8 cellular contexts compared by ENCODE assay signal in genomic region chr1:109263597-109264378, GRCh38. TPM values are rescaled to one million over a fixed set of nuclear protein-coding genes. Genes with fewer than 3 reads are reported as not detected.
DNase-seq lines count a peak whose midpoint lies in the region; ATAC-seq, FAIRE-seq and TF ChIP-seq lines count a peak whose summit lies in the region.

No MANE protein-coding gene starts in this region.

- no peaks in the 10 kb centered on the region for H3K4me1 ChIP-seq in OCI-LY1 (ENCODE audit: insufficient read depth, low read length, severe bottlenecking)
- no peaks in the 10 kb centered on the region for H3K4me1 ChIP-seq in endothelial cell of umbilical vein (ENCODE audit: control insufficient read depth, extremely low read depth, insufficient read depth, low read length)

- no peaks in the 10 kb centered on the region for H3K9me1 ChIP-seq in endothelial cell of umbilical vein (replicated peaks; ENCODE audit: control insufficient read depth, extremely low read depth, insufficient read depth, low read length)

- intact Hi-C loops in endothelial cell of umbilical vein (cut with micrococcal nuclease) = loop anchor here (1.0 kb wide), 2 partner anchors 62 to 136 kb away; no protein-coding TSS in a partner anchor

- POLR2A ChIA-PET in endothelial cell of umbilical vein (lab: Charles Lee) = no interaction called here

- H3K9ac ChIP-seq in OCI-LY1 (ENCODE audit: low read length) (no peak overlapping the region), endothelial cell of umbilical vein (replicated peaks; ENCODE audit: extremely low read depth, insufficient read depth, low read length) (no peak overlapping the region)

- H2AFZ ChIP-seq in OCI-LY1 (ENCODE audit: low read length) (no peak overlapping the region), endothelial cell of umbilical vein (ENCODE audit: low read depth, low read length) (peak overlapping the region; percentile 2)

- no peaks in the 10 kb centered on the region for H3K9me2 ChIP-seq in OCI-LY1 (ENCODE audit: low read depth, low read length)

- ATAC-seq in HG02938 (IDR thresholded peaks at IDR 0.05; ENCODE audit: unreplicated experiment) (peak; percentile 49), GM19467 (IDR thresholded peaks at IDR 0.05; ENCODE audit: unreplicated experiment) (no peak)

- H3K4me3 ChIP-seq in OCI-LY1 (ENCODE audit: low read depth, low read length, poor library complexity, severe bottlenecking) (no peak overlapping the region), endothelial cell of umbilical vein (replicated peaks in 1 of 3; ENCODE audit: insufficient read depth in 1 of 3, low read depth in 1 of 3, low read length in 3 of 3) (no peak overlapping the region)

- BruUV-seq in endothelial cell of umbilical vein (replicated peaks; lab: Mats Ljungman, UMichigan) = no TSS peak

- no peak for TF ChIP-seq POLR2A in endothelial cell of umbilical vein (IDR thresholded peaks at IDR 0.05; ENCODE audit: low read depth, low read length)

- H3K36me3 ChIP-seq in OCI-LY1 (ENCODE audit: insufficient read depth, low read length) (no peaks in the 10 kb centered on the region; the same call in 1 of the 2 replicates), endothelial cell of umbilical vein (ENCODE audit: control insufficient read depth in 2 of 2, extremely low read depth in 1 of 2, insufficient read depth in 2 of 2, low read length in 2 of 2) (no peaks in the 10 kb centered on the region)

- H3K79me2 ChIP-seq in OCI-LY1 (ENCODE audit: insufficient read depth, low read length) = no peaks in the 10 kb centered on the region
- H3K79me2 ChIP-seq in endothelial cell of umbilical vein (ENCODE audit: control insufficient read depth, insufficient read depth, low read length) = no peaks in the 10 kb centered on the region

- DNase-seq in activated CD8-positive, alpha-beta memory T cell treated with anti-CD3 and anti-CD28 coated beads, Interleukin-2, amount 50 U/mL, for 48 hours = peak; percentile 95
- DNase-seq in endothelial cell of umbilical vein (ENCODE audit: low read depth, low spot score) (peak; percentile 82), middle frontal gyrus (ENCODE audit: extremely low spot score, low spot score) (peak; percentile 52)
- DNase-seq in stimulated activated CD8-positive, alpha-beta memory T cell treated with anti-CD3 and anti-CD28 coated beads, Interleukin-4, amount 100 ng/mL, for 48 hours = peak; percentile 93

- TF ChIP-seq CTCF in GM12874 (IDR thresholded peaks at IDR 0.05; ENCODE audit: insufficient read depth, low read depth, low read length) (peak; percentile 99), OCI-LY1 (IDR thresholded peaks at IDR 0.05; ENCODE audit: low read length) (peak; percentile 98), endothelial cell of umbilical vein (IDR thresholded peaks at IDR 0.05; ENCODE audit: extremely low read depth in 1 of 2, insufficient read depth in 1 of 2, low read depth in 1 of 2, low read length in 2 of 2) (peak; percentile 100)

- dilution Hi-C loops in endothelial cell of umbilical vein (cut with MboI; ENCODE audit: extremely low pct_ligation_motif_present, low sequenced_read_pairs) = no loop called here

- H3K27me3 ChIP-seq in OCI-LY1 (ENCODE audit: insufficient read depth, low read length) = no peaks in the 10 kb centered on the region; the same call in 1 of the 2 replicates
- no peaks in the 10 kb centered on the region for H3K27me3 ChIP-seq in endothelial cell of umbilical vein (ENCODE audit: control insufficient read depth in 2 of 2, insufficient read depth in 2 of 2, low read length in 2 of 2)

- H3K9me3 ChIP-seq in OCI-LY1 (ENCODE audit: low read length) (no peaks in the 10 kb centered on the region), endothelial cell of umbilical vein (replicated peaks; ENCODE audit: control insufficient read depth, insufficient read depth, low read length) (no peaks in the 10 kb centered on the region)

- FAIRE-seq in endothelial cell of umbilical vein (lab: Jason Lieb, UNC) = peak; percentile 95

- CTCF ChIA-PET in endothelial cell of umbilical vein (lab: Charles Lee) = interaction anchor here (0.6 to 5.5 kb wide), 20 partner anchors 9 to 269 kb away, joined by 3 to 124 read pairs (median 4); partner anchors contain the start of genes PSRC1 and SORT1

- H3K27ac ChIP-seq in OCI-LY1 (ENCODE audit: low read depth, low read length, poor library complexity, severe bottlenecking) = no peak overlapping the region
- H3K27ac ChIP-seq in endothelial cell of umbilical vein (ENCODE audit: insufficient read depth, low read depth, low read length) = no peak overlapping the region

- H4K20me1 ChIP-seq in OCI-LY1 (ENCODE audit: insufficient read depth, low read length) (no peaks in the 10 kb centered on the region), endothelial cell of umbilical vein (replicated peaks; ENCODE audit: control insufficient read depth, extremely low read depth, insufficient read depth, low read length) (no peaks in the 10 kb centered on the region)

- peak overlapping the region; percentile 31; the same call in 1 of the 2 replicates for H3K4me2 ChIP-seq in OCI-LY1 (ENCODE audit: low read length)
- no peak overlapping the region for H3K4me2 ChIP-seq in endothelial cell of umbilical vein (ENCODE audit: insufficient read depth, low read length)

- no peaks in the 10 kb centered on the region for H3F3A ChIP-seq in OCI-LY1 (ENCODE audit: insufficient read depth, low read length)

TF ChIP-seq in endothelial cell of umbilical vein, 7 proteins besides CTCF, POLR2A, EP300 and RAD21:
- TF ChIP-seq FOS (IDR thresholded peaks at IDR 0.05; ENCODE audit: borderline replicate concordance, insufficient read depth, low read length) = no peak
- TF ChIP-seq GATA2 (IDR thresholded peaks at IDR 0.05; ENCODE audit: insufficient read depth, insufficient read length, low read depth, low read length) = no peak
- peak; percentile 66 for TF ChIP-seq MAX (IDR thresholded peaks at IDR 0.05; ENCODE audit: insufficient read depth, insufficient read length)
- no peak for TF ChIP-seq JUN (IDR thresholded peaks at IDR 0.05; ENCODE audit: borderline replicate concordance, insufficient read depth, insufficient read length, low read depth)
- peak; percentile 43 for TF ChIP-seq POLR2AphosphoS5 (IDR thresholded peaks at IDR 0.05; ENCODE audit: insufficient read depth, low read depth, low read length)
- TF ChIP-seq MYC (IDR thresholded peaks at IDR 0.05; ENCODE audit: low read depth, low read length) = peak; percentile 67
- TF ChIP-seq EZH2 (IDR thresholded peaks at IDR 0.05; ENCODE audit: borderline replicate concordance, low read depth, low read length, severe bottlenecking) = no peak

RNA-seq across cellular contexts. Expression of gene CELSR2, which starts 14.4 kb away (rescaled TPM):
- total RNA-seq in endothelial cell of umbilical vein = 1.4 and 2.2 TPM in 2 replicates
- 0.76 and 0.90 TPM in 2 replicates for polyA plus RNA-seq in endothelial cell of umbilical vein
- 0.52 and 0.78 TPM in 2 replicates for polyA plus RNA-seq in endothelial cell of umbilical vein (2011; cell fraction: cytosol; rRNA removed)
- polyA plus RNA-seq in endothelial cell of umbilical vein (2011; cell fraction: nucleus; rRNA removed) = 1.5 and 1.9 TPM in 2 replicates
- polyA plus RNA-seq in endothelial cell of umbilical vein (2012) = 0.83 and 0.86 TPM in 2 replicates
- 2.1 and 2.8 TPM in 2 replicates for polyA minus RNA-seq in endothelial cell of umbilical vein
- polyA minus RNA-seq in endothelial cell of umbilical vein (2011; cell fraction: cytosol; rRNA and poly(A)+ RNA removed) = 11.6 TPM
- polyA minus RNA-seq in endothelial cell of umbilical vein (2011; cell fraction: nucleus; rRNA and poly(A)+ RNA removed) = 1.4 TPM in 2 replicates

RNA-seq across cellular contexts. Expression of gene PSRC1, which starts 19.2 kb away (rescaled TPM):
- 23.4 and 29.3 TPM in 2 replicates for total RNA-seq in endothelial cell of umbilical vein
- 21.6 and 25.0 TPM in 2 replicates for polyA plus RNA-seq in endothelial cell of umbilical vein
- 21.1 and 21.9 TPM in 2 replicates for polyA plus RNA-seq in endothelial cell of umbilical vein (2011; cell fraction: cytosol; rRNA removed)
- polyA plus RNA-seq in endothelial cell of umbilical vein (2011; cell fraction: nucleus; rRNA removed) = 49.8 and 63.5 TPM in 2 replicates
- polyA plus RNA-seq in endothelial cell of umbilical vein (2012) = 7.5 and 14.9 TPM in 2 replicates
- 6.5 and 8.4 TPM in 2 replicates for polyA minus RNA-seq in endothelial cell of umbilical vein
- polyA minus RNA-seq in endothelial cell of umbilical vein (2011; cell fraction: cytosol; rRNA and poly(A)+ RNA removed) = 15.6 TPM
- 4.3 and 7.2 TPM in 2 replicates for polyA minus RNA-seq in endothelial cell of umbilical vein (2011; cell fraction: nucleus; rRNA and poly(A)+ RNA removed)

RNA-seq across cellular contexts. Expression of gene MYBPHL, which starts 43.0 kb away (rescaled TPM):
- total RNA-seq in endothelial cell of umbilical vein = not detected in 2 replicates
- polyA plus RNA-seq in endothelial cell of umbilical vein = not detected in 2 replicates
- polyA plus RNA-seq in endothelial cell of umbilical vein (2011; cell fraction: cytosol; rRNA removed) = not detected in 2 replicates
- not detected in 2 replicates for polyA plus RNA-seq in endothelial cell of umbilical vein (2011; cell fraction: nucleus; rRNA removed)
- not detected in 2 replicates for polyA plus RNA-seq in endothelial cell of umbilical vein (2012)
- polyA minus RNA-seq in endothelial cell of umbilical vein = not detected in 2 replicates
- not detected for polyA minus RNA-seq in endothelial cell of umbilical vein (2011; cell fraction: cytosol; rRNA and poly(A)+ RNA removed)
- not detected in 2 replicates for polyA minus RNA-seq in endothelial cell of umbilical vein (2011; cell fraction: nucleus; rRNA and poly(A)+ RNA removed)

RNA-seq across cellular contexts. Expression of gene SARS1, which starts 50.1 kb away (rescaled TPM):
- total RNA-seq in endothelial cell of umbilical vein = 176 and 178 TPM in 2 replicates
- 87.8 and 110 TPM in 2 replicates for polyA plus RNA-seq in endothelial cell of umbilical vein
- 146 and 163 TPM in 2 replicates for polyA plus RNA-seq in endothelial cell of umbilical vein (2011; cell fraction: cytosol; rRNA removed)
- polyA plus RNA-seq in endothelial cell of umbilical vein (2011; cell fraction: nucleus; rRNA removed) = 208 and 220 TPM in 2 replicates
- 140 and 165 TPM in 2 replicates for polyA plus RNA-seq in endothelial cell of umbilical vein (2012)
- polyA minus RNA-seq in endothelial cell of umbilical vein = 108 and 116 TPM in 2 replicates
- polyA minus RNA-seq in endothelial cell of umbilical vein (2011; cell fraction: cytosol; rRNA and poly(A)+ RNA removed) = 72.6 TPM
- polyA minus RNA-seq in endothelial cell of umbilical vein (2011; cell fraction: nucleus; rRNA and poly(A)+ RNA removed) = 49.5 and 68.2 TPM in 2 replicates
